In the genomic region with DNA sequence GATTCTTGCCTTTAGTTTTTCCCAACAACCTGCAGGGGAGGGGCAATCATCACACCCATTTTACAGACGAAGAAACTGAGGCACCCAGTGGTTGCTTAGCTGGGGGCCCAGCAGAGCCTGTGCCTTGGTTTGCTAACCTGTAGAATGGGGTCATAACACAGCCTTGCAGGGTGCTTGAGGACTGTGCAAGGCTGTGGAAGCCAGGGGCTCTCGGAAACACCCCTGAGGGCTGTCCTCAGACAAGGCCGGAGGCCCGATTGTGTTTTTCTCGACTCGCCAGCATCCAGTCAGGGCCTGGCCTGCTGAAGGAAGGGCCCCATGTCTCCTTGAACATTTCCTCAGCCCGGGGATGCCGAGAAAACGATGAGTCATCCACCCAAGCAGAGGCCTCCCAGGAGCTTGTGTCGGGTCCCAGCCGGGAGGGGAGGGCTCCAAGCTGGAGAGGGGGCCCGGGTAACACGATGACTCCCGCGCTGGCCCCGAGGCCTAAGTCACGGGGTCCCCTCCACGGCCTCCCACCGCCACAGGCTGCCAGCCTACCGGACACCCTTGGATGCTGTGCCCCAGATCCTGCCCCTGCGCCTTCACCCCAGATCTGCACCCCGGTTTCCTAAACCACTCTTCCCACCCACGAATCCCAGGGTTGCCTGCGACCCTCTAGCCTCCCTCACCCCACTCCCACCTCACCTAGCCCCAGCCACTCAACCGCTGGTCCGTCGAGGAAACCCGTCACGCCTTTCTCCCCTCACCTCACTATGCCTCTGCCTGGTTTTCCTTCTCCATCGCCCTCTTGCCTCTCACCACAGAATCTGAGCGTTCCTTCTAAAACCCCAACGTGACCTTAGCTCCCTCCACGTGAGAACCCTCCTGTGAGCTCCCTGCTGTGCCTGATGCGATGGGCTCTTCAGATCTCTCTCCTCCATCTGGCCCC, we compare ENCODE assay signal across 1 cellular context.
TF ChIP-seq lines count a peak whose summit lies in the region.

No MANE protein-coding gene starts in this region.

TF ChIP-seq in GM23338, 12 proteins besides CTCF, POLR2A, EP300 and RAD21 (continued from another document):
- TF ChIP-seq, protein P1, sequence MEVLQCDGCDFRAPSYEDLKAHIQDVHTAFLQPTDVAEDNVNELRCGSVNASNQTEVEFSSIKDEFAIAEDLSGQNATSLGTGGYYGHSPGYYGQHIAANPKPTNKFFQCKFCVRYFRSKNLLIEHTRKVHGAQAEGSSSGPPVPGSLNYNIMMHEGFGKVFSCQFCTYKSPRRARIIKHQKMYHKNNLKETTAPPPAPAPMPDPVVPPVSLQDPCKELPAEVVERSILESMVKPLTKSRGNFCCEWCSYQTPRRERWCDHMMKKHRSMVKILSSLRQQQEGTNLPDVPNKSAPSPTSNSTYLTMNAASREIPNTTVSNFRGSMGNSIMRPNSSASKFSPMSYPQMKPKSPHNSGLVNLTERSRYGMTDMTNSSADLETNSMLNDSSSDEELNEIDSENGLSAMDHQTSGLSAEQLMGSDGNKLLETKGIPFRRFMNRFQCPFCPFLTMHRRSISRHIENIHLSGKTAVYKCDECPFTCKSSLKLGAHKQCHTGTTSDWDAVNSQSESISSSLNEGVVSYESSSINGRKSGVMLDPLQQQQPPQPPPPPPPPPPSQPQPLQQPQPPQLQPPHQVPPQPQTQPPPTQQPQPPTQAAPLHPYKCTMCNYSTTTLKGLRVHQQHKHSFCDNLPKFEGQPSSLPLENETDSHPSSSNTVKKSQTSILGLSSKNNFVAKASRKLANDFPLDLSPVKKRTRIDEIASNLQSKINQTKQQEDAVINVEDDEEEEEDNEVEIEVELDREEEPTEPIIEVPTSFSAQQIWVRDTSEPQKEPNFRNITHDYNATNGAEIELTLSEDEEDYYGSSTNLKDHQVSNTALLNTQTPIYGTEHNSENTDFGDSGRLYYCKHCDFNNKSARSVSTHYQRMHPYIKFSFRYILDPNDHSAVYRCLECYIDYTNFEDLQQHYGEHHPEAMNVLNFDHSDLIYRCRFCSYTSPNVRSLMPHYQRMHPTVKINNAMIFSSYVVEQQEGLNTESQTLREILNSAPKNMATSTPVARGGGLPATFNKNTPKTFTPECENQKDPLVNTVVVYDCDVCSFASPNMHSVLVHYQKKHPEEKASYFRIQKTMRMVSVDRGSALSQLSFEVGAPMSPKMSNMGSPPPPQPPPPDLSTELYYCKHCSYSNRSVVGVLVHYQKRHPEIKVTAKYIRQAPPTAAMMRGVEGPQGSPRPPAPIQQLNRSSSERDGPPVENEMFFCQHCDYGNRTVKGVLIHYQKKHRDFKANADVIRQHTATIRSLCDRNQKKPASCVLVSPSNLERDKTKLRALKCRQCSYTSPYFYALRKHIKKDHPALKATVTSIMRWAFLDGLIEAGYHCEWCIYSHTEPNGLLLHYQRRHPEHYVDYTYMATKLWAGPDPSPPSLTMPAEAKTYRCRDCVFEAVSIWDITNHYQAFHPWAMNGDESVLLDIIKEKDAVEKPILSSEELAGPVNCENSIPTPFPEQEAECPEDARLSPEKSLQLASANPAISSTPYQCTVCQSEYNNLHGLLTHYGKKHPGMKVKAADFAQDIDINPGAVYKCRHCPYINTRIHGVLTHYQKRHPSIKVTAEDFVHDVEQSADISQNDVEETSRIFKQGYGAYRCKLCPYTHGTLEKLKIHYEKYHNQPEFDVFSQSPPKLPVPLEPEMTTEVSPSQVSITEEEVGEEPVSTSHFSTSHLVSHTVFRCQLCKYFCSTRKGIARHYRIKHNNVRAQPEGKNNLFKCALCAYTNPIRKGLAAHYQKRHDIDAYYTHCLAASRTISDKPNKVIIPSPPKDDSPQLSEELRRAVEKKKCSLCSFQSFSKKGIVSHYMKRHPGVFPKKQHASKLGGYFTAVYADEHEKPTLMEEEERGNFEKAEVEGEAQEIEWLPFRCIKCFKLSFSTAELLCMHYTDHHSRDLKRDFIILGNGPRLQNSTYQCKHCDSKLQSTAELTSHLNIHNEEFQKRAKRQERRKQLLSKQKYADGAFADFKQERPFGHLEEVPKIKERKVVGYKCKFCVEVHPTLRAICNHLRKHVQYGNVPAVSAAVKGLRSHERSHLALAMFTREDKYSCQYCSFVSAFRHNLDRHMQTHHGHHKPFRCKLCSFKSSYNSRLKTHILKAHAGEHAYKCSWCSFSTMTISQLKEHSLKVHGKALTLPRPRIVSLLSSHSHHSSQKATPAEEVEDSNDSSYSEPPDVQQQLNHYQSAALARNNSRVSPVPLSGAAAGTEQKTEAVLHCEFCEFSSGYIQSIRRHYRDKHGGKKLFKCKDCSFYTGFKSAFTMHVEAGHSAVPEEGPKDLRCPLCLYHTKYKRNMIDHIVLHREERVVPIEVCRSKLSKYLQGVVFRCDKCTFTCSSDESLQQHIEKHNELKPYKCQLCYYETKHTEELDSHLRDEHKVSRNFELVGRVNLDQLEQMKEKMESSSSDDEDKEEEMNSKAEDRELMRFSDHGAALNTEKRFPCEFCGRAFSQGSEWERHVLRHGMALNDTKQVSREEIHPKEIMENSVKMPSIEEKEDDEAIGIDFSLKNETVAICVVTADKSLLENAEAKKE (CRISPR knock-in tag; IDR thresholded peaks at IDR 0.05): no peak
- TF ChIP-seq ZNF114 (CRISPR knock-in tag; IDR thresholded peaks at IDR 0.05): no peak
